In the genomic region with DNA sequence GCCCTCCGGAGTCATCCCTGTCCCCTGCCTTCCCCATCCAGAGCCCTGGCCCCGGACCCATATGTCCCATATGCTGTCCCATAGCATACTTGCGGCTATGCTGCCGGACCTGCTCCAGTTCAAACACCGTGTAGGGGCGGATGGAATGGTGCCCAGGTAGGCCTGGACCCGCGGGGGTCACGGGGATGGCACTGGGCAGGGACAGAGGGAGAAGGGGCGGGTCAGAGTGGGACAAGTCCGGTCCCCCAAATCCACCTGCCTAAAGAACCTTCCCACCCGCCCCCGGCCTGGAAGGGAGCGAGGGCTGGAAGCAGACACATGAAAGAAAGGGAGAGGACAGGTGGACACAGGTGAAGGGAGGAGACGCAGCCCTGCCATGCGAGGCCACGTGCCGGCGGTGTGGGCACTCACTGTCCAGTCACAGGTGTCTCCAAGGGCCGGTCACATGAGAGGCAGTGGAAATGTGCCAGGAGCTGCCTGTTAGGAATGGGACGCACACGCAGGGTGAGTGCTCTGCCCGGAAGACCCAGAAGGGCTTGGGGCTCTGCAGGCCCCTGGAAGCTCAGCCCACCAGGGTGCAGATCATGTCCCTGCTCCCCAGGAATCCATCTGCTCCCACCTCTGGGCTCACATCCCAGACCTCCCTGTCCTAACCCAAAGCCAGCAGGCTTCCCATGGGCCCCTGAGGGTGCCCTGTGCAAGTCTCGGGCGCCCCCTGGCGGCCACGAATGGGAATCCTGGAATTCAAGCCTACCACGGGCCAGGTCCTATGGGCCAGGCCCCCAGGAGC, we compare ENCODE assay signal across 1 cellular context.
TF ChIP-seq lines count a peak whose summit lies in the region.

No MANE protein-coding gene starts in this region.

TF ChIP-seq in HepG2, 621 proteins besides CTCF, POLR2A, EP300 and RAD21 (continued from another document and continues in another):
- no peak for TF ChIP-seq RERE (CRISPR knock-in tag; IDR thresholded peaks at IDR 0.05; ENCODE audit: low read depth)
- TF ChIP-seq, protein P1, sequence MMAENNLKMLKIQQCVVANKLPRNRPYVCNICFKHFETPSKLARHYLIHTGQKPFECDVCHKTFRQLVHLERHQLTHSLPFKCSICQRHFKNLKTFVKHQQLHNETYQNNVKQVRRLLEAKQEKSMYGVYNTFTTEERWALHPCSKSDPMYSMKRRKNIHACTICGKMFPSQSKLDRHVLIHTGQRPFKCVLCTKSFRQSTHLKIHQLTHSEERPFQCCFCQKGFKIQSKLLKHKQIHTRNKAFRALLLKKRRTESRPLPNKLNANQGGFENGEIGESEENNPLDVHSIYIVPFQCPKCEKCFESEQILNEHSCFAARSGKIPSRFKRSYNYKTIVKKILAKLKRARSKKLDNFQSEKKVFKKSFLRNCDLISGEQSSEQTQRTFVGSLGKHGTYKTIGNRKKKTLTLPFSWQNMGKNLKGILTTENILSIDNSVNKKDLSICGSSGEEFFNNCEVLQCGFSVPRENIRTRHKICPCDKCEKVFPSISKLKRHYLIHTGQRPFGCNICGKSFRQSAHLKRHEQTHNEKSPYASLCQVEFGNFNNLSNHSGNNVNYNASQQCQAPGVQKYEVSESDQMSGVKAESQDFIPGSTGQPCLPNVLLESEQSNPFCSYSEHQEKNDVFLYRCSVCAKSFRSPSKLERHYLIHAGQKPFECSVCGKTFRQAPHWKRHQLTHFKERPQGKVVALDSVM (CRISPR knock-in tag; IDR thresholded peaks at IDR 0.05) = no peak
- no peak for TF ChIP-seq KDM5A (IDR thresholded peaks at IDR 0.05; ENCODE audit: borderline replicate concordance, low read length)
- TF ChIP-seq ZNF792 (CRISPR knock-in tag; IDR thresholded peaks at IDR 0.05) = no peak; the same call in 1 of the 2 replicates
- no peak for TF ChIP-seq RBM22 (optimal IDR thresholded peaks at IDR 0.05; ENCODE audit: low read length)
- peak; percentile 61; the same call in 1 of the 2 replicates for TF ChIP-seq HOXA5 (CRISPR knock-in tag; IDR thresholded peaks at IDR 0.05)
- no peak for TF ChIP-seq ZNF275 (CRISPR knock-in tag; IDR thresholded peaks at IDR 0.05; ENCODE audit: borderline replicate concordance)
- no peak for TF ChIP-seq KLF11 (CRISPR knock-in tag; IDR thresholded peaks at IDR 0.05)
- no peak for TF ChIP-seq ZSCAN29 (CRISPR knock-in tag; conservative IDR thresholded peaks at IDR 0.05)
- TF ChIP-seq, protein P2, sequence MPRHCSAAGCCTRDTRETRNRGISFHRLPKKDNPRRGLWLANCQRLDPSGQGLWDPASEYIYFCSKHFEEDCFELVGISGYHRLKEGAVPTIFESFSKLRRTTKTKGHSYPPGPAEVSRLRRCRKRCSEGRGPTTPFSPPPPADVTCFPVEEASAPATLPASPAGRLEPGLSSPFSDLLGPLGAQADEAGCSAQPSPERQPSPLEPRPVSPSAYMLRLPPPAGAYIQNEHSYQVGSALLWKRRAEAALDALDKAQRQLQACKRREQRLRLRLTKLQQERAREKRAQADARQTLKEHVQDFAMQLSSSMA (CRISPR knock-in tag; IDR thresholded peaks at IDR 0.05) = no peak
- peak; percentile 68 for TF ChIP-seq ZNF143 (CRISPR knock-in tag; IDR thresholded peaks at IDR 0.05)
- no peak for TF ChIP-seq ZNF274 (CRISPR knock-in tag; IDR thresholded peaks at IDR 0.05)
- TF ChIP-seq ZBTB44 (CRISPR knock-in tag; IDR thresholded peaks at IDR 0.05) = no peak
- TF ChIP-seq HHEX (CRISPR knock-in tag; IDR thresholded peaks at IDR 0.05) = no peak
- no peak; the same call in 1 of the 2 replicates for TF ChIP-seq ZNF747 (CRISPR knock-in tag; IDR thresholded peaks at IDR 0.05; ENCODE audit: borderline replicate concordance)
- TF ChIP-seq, protein P3, sequence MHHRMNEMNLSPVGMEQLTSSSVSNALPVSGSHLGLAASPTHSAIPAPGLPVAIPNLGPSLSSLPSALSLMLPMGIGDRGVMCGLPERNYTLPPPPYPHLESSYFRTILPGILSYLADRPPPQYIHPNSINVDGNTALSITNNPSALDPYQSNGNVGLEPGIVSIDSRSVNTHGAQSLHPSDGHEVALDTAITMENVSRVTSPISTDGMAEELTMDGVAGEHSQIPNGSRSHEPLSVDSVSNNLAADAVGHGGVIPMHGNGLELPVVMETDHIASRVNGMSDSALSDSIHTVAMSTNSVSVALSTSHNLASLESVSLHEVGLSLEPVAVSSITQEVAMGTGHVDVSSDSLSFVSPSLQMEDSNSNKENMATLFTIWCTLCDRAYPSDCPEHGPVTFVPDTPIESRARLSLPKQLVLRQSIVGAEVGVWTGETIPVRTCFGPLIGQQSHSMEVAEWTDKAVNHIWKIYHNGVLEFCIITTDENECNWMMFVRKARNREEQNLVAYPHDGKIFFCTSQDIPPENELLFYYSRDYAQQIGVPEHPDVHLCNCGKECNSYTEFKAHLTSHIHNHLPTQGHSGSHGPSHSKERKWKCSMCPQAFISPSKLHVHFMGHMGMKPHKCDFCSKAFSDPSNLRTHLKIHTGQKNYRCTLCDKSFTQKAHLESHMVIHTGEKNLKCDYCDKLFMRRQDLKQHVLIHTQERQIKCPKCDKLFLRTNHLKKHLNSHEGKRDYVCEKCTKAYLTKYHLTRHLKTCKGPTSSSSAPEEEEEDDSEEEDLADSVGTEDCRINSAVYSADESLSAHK (CRISPR knock-in tag; IDR thresholded peaks at IDR 0.05; ENCODE audit: borderline replicate concordance) = no peak
- no peak for TF ChIP-seq ZNF556 (CRISPR knock-in tag; IDR thresholded peaks at IDR 0.05; ENCODE audit: borderline replicate concordance)
- no peak for TF ChIP-seq ZNF737 (CRISPR knock-in tag; IDR thresholded peaks at IDR 0.05; ENCODE audit: borderline replicate concordance)
- TF ChIP-seq, protein P4, sequence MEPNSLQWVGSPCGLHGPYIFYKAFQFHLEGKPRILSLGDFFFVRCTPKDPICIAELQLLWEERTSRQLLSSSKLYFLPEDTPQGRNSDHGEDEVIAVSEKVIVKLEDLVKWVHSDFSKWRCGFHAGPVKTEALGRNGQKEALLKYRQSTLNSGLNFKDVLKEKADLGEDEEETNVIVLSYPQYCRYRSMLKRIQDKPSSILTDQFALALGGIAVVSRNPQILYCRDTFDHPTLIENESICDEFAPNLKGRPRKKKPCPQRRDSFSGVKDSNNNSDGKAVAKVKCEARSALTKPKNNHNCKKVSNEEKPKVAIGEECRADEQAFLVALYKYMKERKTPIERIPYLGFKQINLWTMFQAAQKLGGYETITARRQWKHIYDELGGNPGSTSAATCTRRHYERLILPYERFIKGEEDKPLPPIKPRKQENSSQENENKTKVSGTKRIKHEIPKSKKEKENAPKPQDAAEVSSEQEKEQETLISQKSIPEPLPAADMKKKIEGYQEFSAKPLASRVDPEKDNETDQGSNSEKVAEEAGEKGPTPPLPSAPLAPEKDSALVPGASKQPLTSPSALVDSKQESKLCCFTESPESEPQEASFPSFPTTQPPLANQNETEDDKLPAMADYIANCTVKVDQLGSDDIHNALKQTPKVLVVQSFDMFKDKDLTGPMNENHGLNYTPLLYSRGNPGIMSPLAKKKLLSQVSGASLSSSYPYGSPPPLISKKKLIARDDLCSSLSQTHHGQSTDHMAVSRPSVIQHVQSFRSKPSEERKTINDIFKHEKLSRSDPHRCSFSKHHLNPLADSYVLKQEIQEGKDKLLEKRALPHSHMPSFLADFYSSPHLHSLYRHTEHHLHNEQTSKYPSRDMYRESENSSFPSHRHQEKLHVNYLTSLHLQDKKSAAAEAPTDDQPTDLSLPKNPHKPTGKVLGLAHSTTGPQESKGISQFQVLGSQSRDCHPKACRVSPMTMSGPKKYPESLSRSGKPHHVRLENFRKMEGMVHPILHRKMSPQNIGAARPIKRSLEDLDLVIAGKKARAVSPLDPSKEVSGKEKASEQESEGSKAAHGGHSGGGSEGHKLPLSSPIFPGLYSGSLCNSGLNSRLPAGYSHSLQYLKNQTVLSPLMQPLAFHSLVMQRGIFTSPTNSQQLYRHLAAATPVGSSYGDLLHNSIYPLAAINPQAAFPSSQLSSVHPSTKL (CRISPR knock-in tag; IDR thresholded peaks at IDR 0.05) = 0 out of 2 replicates have a peak, but pooled peaks have one; percentile 19
- TF ChIP-seq ATF2 (CRISPR knock-in tag; IDR thresholded peaks at IDR 0.05) = peak; percentile 46; the same call in 1 of the 2 replicates
- TF ChIP-seq ZNF569 (CRISPR knock-in tag; IDR thresholded peaks at IDR 0.05; ENCODE audit: borderline replicate concordance) = no peak
- peak; percentile 35; the same call in 1 of the 2 replicates for TF ChIP-seq GATAD2A (CRISPR knock-in tag; IDR thresholded peaks at IDR 0.05)
- TF ChIP-seq, protein P5, sequence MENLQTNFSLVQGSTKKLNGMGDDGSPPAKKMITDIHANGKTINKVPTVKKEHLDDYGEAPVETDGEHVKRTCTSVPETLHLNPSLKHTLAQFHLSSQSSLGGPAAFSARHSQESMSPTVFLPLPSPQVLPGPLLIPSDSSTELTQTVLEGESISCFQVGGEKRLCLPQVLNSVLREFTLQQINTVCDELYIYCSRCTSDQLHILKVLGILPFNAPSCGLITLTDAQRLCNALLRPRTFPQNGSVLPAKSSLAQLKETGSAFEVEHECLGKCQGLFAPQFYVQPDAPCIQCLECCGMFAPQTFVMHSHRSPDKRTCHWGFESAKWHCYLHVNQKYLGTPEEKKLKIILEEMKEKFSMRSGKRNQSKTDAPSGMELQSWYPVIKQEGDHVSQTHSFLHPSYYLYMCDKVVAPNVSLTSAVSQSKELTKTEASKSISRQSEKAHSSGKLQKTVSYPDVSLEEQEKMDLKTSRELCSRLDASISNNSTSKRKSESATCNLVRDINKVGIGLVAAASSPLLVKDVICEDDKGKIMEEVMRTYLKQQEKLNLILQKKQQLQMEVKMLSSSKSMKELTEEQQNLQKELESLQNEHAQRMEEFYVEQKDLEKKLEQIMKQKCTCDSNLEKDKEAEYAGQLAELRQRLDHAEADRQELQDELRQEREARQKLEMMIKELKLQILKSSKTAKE (CRISPR knock-in tag; IDR thresholded peaks at IDR 0.05; ENCODE audit: borderline replicate concordance) = no peak
- no peak for TF ChIP-seq BHLHE40 (IDR thresholded peaks at IDR 0.05; ENCODE audit: low read length)
- no peak; the same call in 1 of the 2 replicates for TF ChIP-seq ZNF547 (CRISPR knock-in tag; IDR thresholded peaks at IDR 0.05)
- 0 out of 2 replicates have a peak, but pooled peaks have one; percentile 37 for TF ChIP-seq HDAC2 (CRISPR knock-in tag; IDR thresholded peaks at IDR 0.05)
- TF ChIP-seq ARNTL (CRISPR knock-in tag; IDR thresholded peaks at IDR 0.05) = no peak
- no peak for TF ChIP-seq TBX3 (IDR thresholded peaks at IDR 0.05; ENCODE audit: borderline replicate concordance)
- TF ChIP-seq FIP1L1 (IDR thresholded peaks at IDR 0.05; ENCODE audit: borderline replicate concordance, insufficient read depth, low read depth, low read length) = no peak
- TF ChIP-seq FOXC1 (CRISPR knock-in tag; IDR thresholded peaks at IDR 0.05; ENCODE audit: borderline replicate concordance) = no peak
- TF ChIP-seq ERF (CRISPR knock-in tag; IDR thresholded peaks at IDR 0.05) = no peak
